ENCODE assay signal across 17 cellular contexts in the genomic region with DNA sequence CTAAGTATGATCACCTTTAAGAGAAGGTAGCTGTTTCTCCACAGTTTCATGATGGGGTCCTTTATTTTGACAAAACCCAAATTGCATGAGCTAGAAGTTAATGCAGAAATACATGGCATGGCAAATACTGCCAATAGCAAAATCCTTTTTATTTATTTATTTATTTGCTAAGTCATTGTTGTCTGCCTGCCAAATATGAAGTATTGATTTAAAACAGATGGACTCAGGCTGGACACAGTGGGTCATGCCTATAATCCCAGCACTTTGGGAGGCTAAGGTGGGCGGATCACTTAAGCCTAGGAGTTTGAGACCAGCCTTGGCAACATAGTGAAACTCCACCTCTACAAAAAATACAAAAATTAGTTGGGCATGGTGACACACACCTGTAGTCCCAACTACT. TPM values are rescaled to one million over a fixed set of nuclear protein-coding genes. Genes with fewer than 3 reads are reported as not detected.
DNase-seq lines count a peak whose midpoint lies in the region; ATAC-seq, FAIRE-seq and TF ChIP-seq lines count a peak whose summit lies in the region.
"Had no signal": no experiment of that assay in that cellular context is flagged by ENCODE, and none has a peak within 500 bp of the region (broad histone marks: within the 10 kb centered on the region; RNA-seq: fewer than 3 reads in every experiment).

No MANE protein-coding gene starts in this region.

- no peak overlapping the region for H3K9ac ChIP-seq in MM.1S (ENCODE audit: low read length)

- H3K27ac Mint-ChIP-seq in activated T-cell treated with anti-CD3 and anti-CD28 coated beads, Interleukin-2, amount 50 U/mL, for 72 hours = no peak overlapping the region

- H3K27me3 Mint-ChIP-seq in activated T-cell treated with anti-CD3 and anti-CD28 coated beads, Interleukin-2, amount 50 U/mL, for 72 hours (ENCODE audit: low read depth) = no peaks in the 10 kb centered on the region

- no peak overlapping the region for H3K4me3 ChIP-seq in AG10803 (ENCODE audit: low read length)
- H3K4me3 ChIP-seq in fibroblast of the aortic adventitia (ENCODE audit: low read depth, low read length) = no peak overlapping the region
- no peak overlapping the region for H3K4me3 ChIP-seq in MM.1S (ENCODE audit: low read length)

- H3K4me3 Mint-ChIP-seq in activated T-cell treated with anti-CD3 and anti-CD28 coated beads, Interleukin-2, amount 50 U/mL, for 72 hours = no peak overlapping the region

- no peak overlapping the region for H2AFZ ChIP-seq in MM.1S (ENCODE audit: low read length)

- peaks cover 1 to 5% of the 10 kb centered on the region in 2 donors for H3K36me3 Mint-ChIP-seq in activated T-cell treated with anti-CD3 and anti-CD28 coated beads, Interleukin-2, amount 50 U/mL, for 72 hours (ENCODE audit: insufficient read depth in 2 of 2)

- H3K9me3 Mint-ChIP-seq in activated T-cell treated with anti-CD3 and anti-CD28 coated beads, Interleukin-2, amount 50 U/mL, for 72 hours = no peaks in the 10 kb centered on the region

- DNase-seq in AG10803 (ENCODE audit: low read depth) = peak; percentile 77
- DNase-seq in GM19239 (ENCODE audit: insufficient read length, low spot score) = no peak
- peak; percentile 60 for DNase-seq in fibroblast of the aortic adventitia (ENCODE audit: low read depth)
- DNase-seq in activated T-cell treated with anti-CD3 and anti-CD28 coated beads, Interleukin-2, amount 50 U/mL, for 72 hours = no peak
- no peak for DNase-seq in Right ventricle myocardium superior
- no peak for DNase-seq in MM.1S
- DNase-seq: AML-193, Caco-2, NCI-H187, NCI-H345, NCI-H526 treated with DMSO at 0.1 percent for 48 hours, OCI-M1 had no signal

- H4K20me1 ChIP-seq in MM.1S (ENCODE audit: insufficient read depth, low read length) = no peaks in the 10 kb centered on the region

- H3K4me2 ChIP-seq in MM.1S (ENCODE audit: low read depth, low read length) = no peak overlapping the region

- intact Hi-C loops in Right ventricle myocardium superior (cut with DNase I) = no loop called here

- no peaks in the 10 kb centered on the region for H3K27me3 ChIP-seq in MM.1S (replicated peaks; ENCODE audit: insufficient read depth, low read length)

- peak; percentile 4 for FAIRE-seq in GM19239 (lab: Jason Lieb, UNC)
- FAIRE-seq: A204.1, H1 had no signal

- TF ChIP-seq CTCF in AG10803 (conservative IDR thresholded peaks at IDR 0.05; ENCODE audit: low read length) (no peak), fibroblast of the aortic adventitia (IDR thresholded peaks at IDR 0.05; ENCODE audit: insufficient read depth, low read length) (no peak), MM.1S (IDR thresholded peaks at IDR 0.05; ENCODE audit: low read length) (no peak)

- H3K4me1 Mint-ChIP-seq in activated T-cell treated with anti-CD3 and anti-CD28 coated beads, Interleukin-2, amount 50 U/mL, for 72 hours (ENCODE audit: low read depth) = no peaks in the 10 kb centered on the region

- no peaks in the 10 kb centered on the region for H3K36me3 ChIP-seq in MM.1S (replicated peaks; ENCODE audit: insufficient read depth, low read length)

- ATAC-seq in SK-N-SH treated with all-trans-retinoic acid at 6 μM for 48 hours (peak; percentile 39; the same call in 2 of the 3 replicates), Right ventricle myocardium superior (ENCODE audit: poor library complexity) (no peak), GM21737 (IDR thresholded peaks at IDR 0.05; ENCODE audit: unreplicated experiment) (no peak)
- no peak for ATAC-seq in activated T-cell treated with anti-CD3 and anti-CD28 coated beads, Interleukin-2, amount 50 U/mL, for 72 hours (replicated peaks in 1 of 2)

- no peaks in the 10 kb centered on the region for H3K79me2 ChIP-seq in MM.1S (ENCODE audit: low read length)

- H3K4me1 ChIP-seq in MM.1S (ENCODE audit: low read length) = no peaks in the 10 kb centered on the region

- no peaks in the 10 kb centered on the region for H3F3A ChIP-seq in MM.1S (ENCODE audit: insufficient read depth, low read length)

- H3K9me3 ChIP-seq in MM.1S (replicated peaks; ENCODE audit: insufficient read depth, low read length) = no peaks in the 10 kb centered on the region
- H3K9me3 ChIP-seq: Caco-2 had no signal

- no peaks in the 10 kb centered on the region for H3K9me2 ChIP-seq in MM.1S (replicated peaks; ENCODE audit: insufficient read depth, low read length)

- no peak overlapping the region for H3K27ac ChIP-seq in MM.1S (ENCODE audit: low read length)

TF ChIP-seq in SK-N-SH treated with all-trans-retinoic acid at 6 μM for 48 hours, 23 proteins besides CTCF, POLR2A, EP300 and RAD21:
- TF ChIP-seq ZFP3 (CRISPR knock-in tag; IDR thresholded peaks at IDR 0.05) = no peak

RNA-seq across cellular contexts. Expression of a gene that starts 52.4 kb away (rescaled TPM):
- not detected in 2 replicates for total RNA-seq in fibroblast of the aortic adventitia (ENCODE audit: low replicate concordance)
- total RNA-seq in activated T-cell treated with anti-CD3 and anti-CD28 coated beads, Interleukin-2, amount 50 U/mL, for 72 hours = 1 to 10 TPM in 1 of 2 donors, under 1 TPM in 1; 0.90 to 1.4 TPM
- total RNA-seq in Right ventricle myocardium superior = not detected
- total RNA-seq: LHCN-M2 had no signal

RNA-seq across cellular contexts. Expression of a gene that starts 57.1 kb away (rescaled TPM):
- 14.6 and 24.0 TPM in 2 replicates for total RNA-seq in fibroblast of the aortic adventitia (ENCODE audit: low replicate concordance)
- 10 to 100 TPM; 42.5 to 46.8 TPM for total RNA-seq in activated T-cell treated with anti-CD3 and anti-CD28 coated beads, Interleukin-2, amount 50 U/mL, for 72 hours
- total RNA-seq in Right ventricle myocardium superior = 8.5 TPM

Comparison
In these comparisons a context has a peak if more than half of its experiments do, and no peak if none do; other contexts are left out.
1. DNase-seq: peak in AG10803 (single experiment) and fibroblast of the aortic adventitia (single experiment); none in GM19239 (single experiment), activated T-cell treated with anti-CD3 and anti-CD28 coated beads, Interleukin-2, amount 50 U/mL, for 72 hours (0 of 2), Right ventricle myocardium superior (single experiment) and MM.1S (single experiment).